In the genomic region with DNA sequence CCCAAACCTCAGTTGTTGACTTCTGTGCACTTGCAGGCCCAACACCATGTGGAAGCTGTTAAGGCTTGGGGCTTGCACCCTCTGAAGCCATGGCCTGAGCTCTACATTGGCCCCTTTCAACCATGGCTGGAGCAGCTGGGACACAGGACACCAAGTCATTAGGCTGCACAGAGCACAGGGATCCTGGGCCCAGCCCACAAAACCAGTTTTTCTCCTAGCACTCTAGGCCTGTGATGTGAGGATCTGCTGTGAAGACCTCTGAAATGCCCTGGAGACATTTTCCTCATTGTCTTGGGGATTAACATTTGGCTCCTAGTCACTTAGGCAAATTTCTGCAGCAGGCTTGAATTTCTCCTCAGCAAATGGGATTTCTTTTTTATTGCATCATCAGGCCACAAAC, we compare ENCODE assay signal across 22 cellular contexts.
"Had no signal": no experiment of that assay in that cellular context is flagged by ENCODE, and none has a peak within 500 bp of the region (broad histone marks: within the 10 kb centered on the region; RNA-seq: fewer than 3 reads in every experiment).

No MANE protein-coding gene starts in this region.

- H3K36me3 Mint-ChIP-seq: activated CD4-positive, alpha-beta memory T cell treated with anti-CD3 and anti-CD28 coated beads for 36 hours; activated naive CD8-positive, alpha-beta T cell treated with anti-CD3 and anti-CD28 coated beads for 36 hours; T-cell had no signal

- H3K4me3 Mint-ChIP-seq: activated CD4-positive, alpha-beta memory T cell treated with anti-CD3 and anti-CD28 coated beads for 36 hours; activated CD4-positive, alpha-beta T cell treated with anti-CD3 and anti-CD28 coated beads, Interleukin-2, amount 10 ng/mL, durations not matched to agents 7 days and 5 days; activated naive CD4-positive, alpha-beta T cell treated with anti-CD3 and anti-CD28 coated beads for 36 hours; activated naive CD8-positive, alpha-beta T cell treated with anti-CD3 and anti-CD28 coated beads for 36 hours; activated T-cell treated with anti-CD3 and anti-CD28 coated beads, Interleukin-2, amount 50 U/mL, for 4 hours; T-cell had no signal

- H3K27me3 ChIP-seq: brain microvascular endothelial cell had no signal

- H3K27ac Mint-ChIP-seq: activated CD4-positive, alpha-beta memory T cell treated with anti-CD3 and anti-CD28 coated beads for 36 hours; activated CD4-positive, alpha-beta T cell treated with anti-CD3 and anti-CD28 coated beads, Interleukin-2, amount 10 ng/mL, durations not matched to agents 7 days and 5 days; activated naive CD4-positive, alpha-beta T cell treated with anti-CD3 and anti-CD28 coated beads for 36 hours; activated naive CD8-positive, alpha-beta T cell treated with anti-CD3 and anti-CD28 coated beads for 36 hours; T-cell had no signal

- H3K27me3 Mint-ChIP-seq: activated CD4-positive, alpha-beta memory T cell treated with anti-CD3 and anti-CD28 coated beads for 36 hours; activated CD4-positive, alpha-beta T cell treated with anti-CD3 and anti-CD28 coated beads, Interleukin-2, amount 10 ng/mL, durations not matched to agents 7 days and 5 days; activated naive CD8-positive, alpha-beta T cell treated with anti-CD3 and anti-CD28 coated beads for 36 hours; T-cell had no signal

- DNase-seq: activated CD4-positive, alpha-beta memory T cell treated with anti-CD3 and anti-CD28 coated beads for 36 hours; activated CD4-positive, alpha-beta T cell treated with anti-CD3 and anti-CD28 coated beads, Interleukin-2, amount 10 ng/mL, durations not matched to agents 7 days and 5 days; activated CD4-positive, CD25-positive, alpha-beta regulatory T cell; activated CD8-positive, alpha-beta memory T cell treated with anti-CD3 and anti-CD28 coated beads for 24 hours; activated effector memory CD4-positive, alpha-beta T cell treated with anti-CD3 and anti-CD28 coated beads, Interleukin-2, amount 50 U/mL, for 16 hours; activated naive CD4-positive, alpha-beta T cell treated with anti-CD3 and anti-CD28 coated beads for 36 hours; activated naive CD8-positive, alpha-beta T cell treated with anti-CD3 and anti-CD28 coated beads for 36 hours; activated T-cell treated with anti-CD3 and anti-CD28 coated beads, Interleukin-2, amount 50 U/mL, for 4 hours; brain microvascular endothelial cell; cerebellar nuclear complex; KG1; NCI-H1092; NCI-H1417; NCI-H1930; NCI-H510A treated with DMSO at 0.1 percent for 48 hours; NCI-H69; PC-3; SHP77 treated with DMSO at 0.1 percent for 48 hours; T-cell; T-helper 2 cell; T1000 had no signal

- H3K4me1 Mint-ChIP-seq: activated CD4-positive, alpha-beta T cell treated with anti-CD3 and anti-CD28 coated beads, Interleukin-2, amount 10 ng/mL, durations not matched to agents 7 days and 5 days; activated naive CD8-positive, alpha-beta T cell treated with anti-CD3 and anti-CD28 coated beads for 36 hours; T-cell had no signal

- H3K27ac ChIP-seq: brain microvascular endothelial cell had no signal

- H3K36me3 ChIP-seq: brain microvascular endothelial cell had no signal

- H3K4me3 ChIP-seq: SK-N-MC had no signal
